ENCODE assay signal across 8 cellular contexts in genomic region chr12:49622501-49623141, GRCh38. TPM values are rescaled to one million over a fixed set of nuclear protein-coding genes. Genes with fewer than 3 reads are reported as not detected.
DNase-seq lines count a peak whose midpoint lies in the region; ATAC-seq, FAIRE-seq and TF ChIP-seq lines count a peak whose summit lies in the region.

No MANE protein-coding gene starts in this region.

- intact Hi-C loops in CD8-positive, alpha-beta T cell (cut with DNase I, micrococcal nuclease) = loop anchor here (1.0 to 5.0 kb wide), 12 partner anchors 22 to 400 kb away; partner anchors contain the start of genes BCDIN3D (in 2 of the 2), FMNL3 (in 2 of the 2), MCRS1 (in 2 of the 2) and NCKAP5L (in 2 of the 2)

- peak; percentile 35 for ATAC-seq in CD8-positive, alpha-beta T cell
- ATAC-seq in GM19455 (IDR thresholded peaks at IDR 0.05; ENCODE audit: unreplicated experiment) = peak; percentile 26
- peak; percentile 49 for ATAC-seq in T-helper 17 cell

- no peaks in the 10 kb centered on the region for H3K36me3 Mint-ChIP-seq in CD8-positive, alpha-beta T cell
- H3K36me3 Mint-ChIP-seq in T-helper 17 cell (ENCODE audit: low read depth) = no peaks in the 10 kb centered on the region

- POLR2A ChIA-PET in CD8-positive, alpha-beta T cell (lab: Charles Lee) = interaction anchor here (0.6 to 2.2 kb wide), 14 partner anchors 11 to 553 kb away, joined by 3 to 19 read pairs (median 4); partner anchors contain the start of genes RHEBL1 and TMBIM6

- peak overlapping the region; percentile 82 for H3K4me3 ChIP-seq in CD8-positive, alpha-beta T cell (ENCODE audit: low read depth, low read length)
- H3K4me3 ChIP-seq in bronchial epithelial cell (ENCODE audit: low read depth, low read length) = peak overlapping the region; percentile 50

- FAIRE-seq in bronchial epithelial cell (lab: Jason Lieb, UNC) = no peak

- H3K27me3 ChIP-seq in CD8-positive, alpha-beta T cell (ENCODE audit: insufficient read depth, low read length) = no peaks in the 10 kb centered on the region
- no peaks in the 10 kb centered on the region for H3K27me3 ChIP-seq in bronchial epithelial cell (ENCODE audit: control insufficient read depth, insufficient read depth, low read length)

- CTCF ChIA-PET in CD8-positive, alpha-beta T cell (lab: Charles Lee) = interaction anchor here (1.0 to 3.0 kb wide), 12 partner anchors 8 to 218 kb away, joined by 3 to 11 read pairs (median 4); partner anchors contain the start of genes FMNL3 and TMBIM6

- no peak for TF ChIP-seq CTCF in CD8-positive, alpha-beta T cell (IDR thresholded peaks at IDR 0.05)
- no peak for TF ChIP-seq CTCF in bronchial epithelial cell (IDR thresholded peaks at IDR 0.05; ENCODE audit: insufficient read depth, low read length, severe bottlenecking)

- H3K9me3 ChIP-seq in CD8-positive, alpha-beta T cell (ENCODE audit: low read length) = no peaks in the 10 kb centered on the region
- no peaks in the 10 kb centered on the region for H3K9me3 ChIP-seq in T-helper 17 cell (ENCODE audit: control insufficient read depth, low read length, poor library complexity, severe bottlenecking)

- H3K9me3 Mint-ChIP-seq in CD8-positive, alpha-beta T cell = no peaks in the 10 kb centered on the region

- peak in 6 of 7 experiments; percentile 22 to 69 (median 38) for DNase-seq in CD8-positive, alpha-beta T cell
- DNase-seq in HK-2 (ENCODE audit: unreplicated experiment) (peak; percentile 31), T-helper 17 cell (peak in 1 of 3 donors; percentile 38), bronchial epithelial cell (ENCODE audit: low read depth) (peak; percentile 26), kidney tubule cell (ENCODE audit: low spot score) (peak; percentile 45), COLO829 (ENCODE audit: low spot score) (no peak)
- peak; percentile 55 for DNase-seq in stimulated activated CD4-positive, alpha-beta T cell treated with anti-CD3 and anti-CD28 coated beads, Interleukin-4, amount 100 ng/mL, for 24 hours

- H3K27ac Mint-ChIP-seq in CD8-positive, alpha-beta T cell = peak overlapping the region; percentile 91
- peak overlapping the region; percentile 92 for H3K27ac Mint-ChIP-seq in T-helper 17 cell

- H3K27ac ChIP-seq in CD8-positive, alpha-beta T cell (ENCODE audit: low read depth, low read length) = peak overlapping the region; percentile 63

- H3K27me3 Mint-ChIP-seq in CD8-positive, alpha-beta T cell (ENCODE audit: low read depth) = peaks cover 2% of the 10 kb centered on the region
- peaks cover 11% of the 10 kb centered on the region for H3K27me3 Mint-ChIP-seq in T-helper 17 cell

- H3K4me1 Mint-ChIP-seq in CD8-positive, alpha-beta T cell (ENCODE audit: low read depth) = peaks cover 27% of the 10 kb centered on the region
- H3K4me1 Mint-ChIP-seq in T-helper 17 cell = peaks cover 25% of the 10 kb centered on the region

- H3K4me1 ChIP-seq in CD8-positive, alpha-beta T cell (ENCODE audit: insufficient read depth, low read length) = peaks cover 34% of the 10 kb centered on the region

- no peaks in the 10 kb centered on the region for H3K36me3 ChIP-seq in CD8-positive, alpha-beta T cell (ENCODE audit: insufficient read depth, low read length)
- no peaks in the 10 kb centered on the region for H3K36me3 ChIP-seq in bronchial epithelial cell (ENCODE audit: control insufficient read depth, insufficient read depth, low read length)

- H3K4me3 Mint-ChIP-seq in CD8-positive, alpha-beta T cell = peak overlapping the region; percentile 88
- H3K4me3 Mint-ChIP-seq in T-helper 17 cell = peak overlapping the region; percentile 87

RNA-seq across cellular contexts. Expression of gene PRPF40B, which starts 0.7 kb away (rescaled TPM):
- 1 to 10 TPM; 3.4 to 4.2 TPM for total RNA-seq in CD8-positive, alpha-beta T cell
- total RNA-seq in T-helper 17 cell (1 to 10 TPM; 5.6 to 7.1 TPM), bronchial epithelial cell (16.3 and 21.4 TPM in 2 replicates)

RNA-seq across cellular contexts. Expression of gene FAM186B, which starts 17.2 kb away (rescaled TPM):
- total RNA-seq in CD8-positive, alpha-beta T cell = 1 to 10 TPM in 1 of 2 experiments, under 1 TPM in 1; 0.50 to 1.0 TPM
- total RNA-seq in T-helper 17 cell = under 1 TPM; 0.37 to 0.39 TPM
- total RNA-seq in bronchial epithelial cell = 0.13 and 0.26 TPM in 2 replicates

RNA-seq across cellular contexts. Expression of gene MCRS1, which starts 54.7 kb away (rescaled TPM):
- 10 to 100 TPM; 63.7 to 70.9 TPM for total RNA-seq in CD8-positive, alpha-beta T cell
- total RNA-seq in T-helper 17 cell (10 to 100 TPM; 78.0 to 92.2 TPM), bronchial epithelial cell (62.7 and 64.6 TPM in 2 replicates)
